8 cellular contexts compared by ENCODE assay signal in the genomic region with DNA sequence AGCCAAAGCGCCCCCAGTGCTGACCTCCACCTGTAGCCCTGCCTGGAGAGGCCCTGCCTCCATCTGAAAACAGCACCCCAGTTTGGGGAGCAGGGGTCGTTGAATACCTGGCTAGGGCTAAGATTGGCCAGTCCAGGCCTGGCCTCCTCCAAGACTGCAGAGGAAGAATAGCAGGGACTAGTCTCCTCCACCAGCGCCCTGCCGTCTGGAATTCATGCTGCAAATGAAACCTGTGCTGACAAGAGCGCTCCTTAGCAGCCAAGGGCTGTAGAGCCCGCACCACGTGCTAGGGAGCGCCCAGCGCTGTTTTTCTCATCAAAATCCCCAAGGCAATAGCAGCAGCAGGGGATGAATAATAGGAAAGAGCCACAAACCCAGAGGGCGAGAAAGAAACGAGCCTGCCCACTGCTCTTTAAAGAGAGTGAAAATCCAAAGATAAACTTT. TPM values are rescaled to one million over a fixed set of nuclear protein-coding genes. Genes with fewer than 3 reads are reported as not detected.
DNase-seq lines count a peak whose midpoint lies in the region; ATAC-seq and TF ChIP-seq lines count a peak whose summit lies in the region.

No MANE protein-coding gene starts in this region.

- no peak for ATAC-seq in HG03442 (IDR thresholded peaks at IDR 0.05; ENCODE audit: unreplicated experiment)
- no peak for ATAC-seq in GM19328 (IDR thresholded peaks at IDR 0.05; ENCODE audit: unreplicated experiment)

- no peak for TF ChIP-seq EP300 in Ishikawa (IDR thresholded peaks at IDR 0.05; ENCODE audit: borderline replicate concordance)

- peak overlapping the region; percentile 76 for H3K4me3 ChIP-seq in skeletal muscle satellite cell (ENCODE audit: low read length)

- no peaks in the 10 kb centered on the region for H3K36me3 ChIP-seq in skeletal muscle satellite cell (ENCODE audit: insufficient read depth, low read length)

- H3K4me1 ChIP-seq in skeletal muscle satellite cell (ENCODE audit: control insufficient read depth, insufficient read depth, low read length) = peaks cover 25% of the 10 kb centered on the region

- peaks cover 93% of the 10 kb centered on the region for H3K27me3 ChIP-seq in skeletal muscle satellite cell (ENCODE audit: control insufficient read depth, insufficient read depth, low read length)

- no peaks in the 10 kb centered on the region for H3K9me3 ChIP-seq in skeletal muscle satellite cell (replicated peaks; ENCODE audit: low read length)

- H3K27ac Mint-ChIP-seq in activated T-helper 2 cell treated with anti-CD3 and anti-CD28 coated beads, Interferon-gamma antibody, Interleukin-2, Interleukin-4, amounts not matched to agents 10 μg/mL and 5 μg/mL and 100 μg/mL, durations not matched to agents 14 hours and 24 hours and 36 hours = no peak overlapping the region

- no peak for TF ChIP-seq RAD21 in Ishikawa (IDR thresholded peaks at IDR 0.05; ENCODE audit: low read depth)

- DNase-seq in COLO668 (lab: John Stamatoyannopoulos, UW; ENCODE audit: unreplicated experiment) (peak; percentile 12), hepatic stellate cell (ENCODE audit: low spot score) (peak; percentile 82), cerebellum (ENCODE audit: low spot score) (no peak)
- no peak for DNase-seq in activated T-helper 2 cell treated with anti-CD3 and anti-CD28 coated beads, Interferon-gamma antibody, Interleukin-2, Interleukin-4, amounts not matched to agents 10 μg/mL and 5 μg/mL and 100 μg/mL, durations not matched to agents 14 hours and 24 hours and 36 hours (ENCODE audit: low spot score)

- no peaks in the 10 kb centered on the region for H3K9me3 Mint-ChIP-seq in activated T-helper 2 cell treated with anti-CD3 and anti-CD28 coated beads, Interferon-gamma antibody, Interleukin-2, Interleukin-4, amounts not matched to agents 10 μg/mL and 5 μg/mL and 100 μg/mL, durations not matched to agents 14 hours and 24 hours and 36 hours

- no peaks in the 10 kb centered on the region for H3K36me3 Mint-ChIP-seq in activated T-helper 2 cell treated with anti-CD3 and anti-CD28 coated beads, Interferon-gamma antibody, Interleukin-2, Interleukin-4, amounts not matched to agents 10 μg/mL and 5 μg/mL and 100 μg/mL, durations not matched to agents 14 hours and 24 hours and 36 hours (ENCODE audit: low read depth)

- H3K9ac ChIP-seq in skeletal muscle satellite cell (ENCODE audit: low read depth, low read length) = peak overlapping the region; percentile 15

- peak overlapping the region; percentile 71 for H3K4me3 Mint-ChIP-seq in activated T-helper 2 cell treated with anti-CD3 and anti-CD28 coated beads, Interferon-gamma antibody, Interleukin-2, Interleukin-4, amounts not matched to agents 10 μg/mL and 5 μg/mL and 100 μg/mL, durations not matched to agents 14 hours and 24 hours and 36 hours (ENCODE audit: low read depth)

- H3K4me2 ChIP-seq in skeletal muscle satellite cell (ENCODE audit: low read length) = peak overlapping the region; percentile 98

- peaks cover 25% of the 10 kb centered on the region for H3K4me1 Mint-ChIP-seq in activated T-helper 2 cell treated with anti-CD3 and anti-CD28 coated beads, Interferon-gamma antibody, Interleukin-2, Interleukin-4, amounts not matched to agents 10 μg/mL and 5 μg/mL and 100 μg/mL, durations not matched to agents 14 hours and 24 hours and 36 hours (ENCODE audit: low read depth)

- H3K27me3 Mint-ChIP-seq in activated T-helper 2 cell treated with anti-CD3 and anti-CD28 coated beads, Interferon-gamma antibody, Interleukin-2, Interleukin-4, amounts not matched to agents 10 μg/mL and 5 μg/mL and 100 μg/mL, durations not matched to agents 14 hours and 24 hours and 36 hours (ENCODE audit: low read depth) = peaks cover 81% of the 10 kb centered on the region

- intact Hi-C loops in activated T-helper 2 cell treated with anti-CD3 and anti-CD28 coated beads, Interferon-gamma antibody, Interleukin-2, Interleukin-4, amounts not matched to agents 10 μg/mL and 5 μg/mL and 100 μg/mL, durations not matched to agents 14 hours and 24 hours and 36 hours (cut with micrococcal nuclease) = loop anchor here (10.0 kb wide), 1 partner anchor 984 kb away; no protein-coding TSS in a partner anchor

TF ChIP-seq in Ishikawa, 13 proteins besides CTCF, POLR2A, EP300 and RAD21:
- TF ChIP-seq TAF1 (IDR thresholded peaks at IDR 0.05; ENCODE audit: low read depth) = no peak
- TF ChIP-seq, protein P1, sequence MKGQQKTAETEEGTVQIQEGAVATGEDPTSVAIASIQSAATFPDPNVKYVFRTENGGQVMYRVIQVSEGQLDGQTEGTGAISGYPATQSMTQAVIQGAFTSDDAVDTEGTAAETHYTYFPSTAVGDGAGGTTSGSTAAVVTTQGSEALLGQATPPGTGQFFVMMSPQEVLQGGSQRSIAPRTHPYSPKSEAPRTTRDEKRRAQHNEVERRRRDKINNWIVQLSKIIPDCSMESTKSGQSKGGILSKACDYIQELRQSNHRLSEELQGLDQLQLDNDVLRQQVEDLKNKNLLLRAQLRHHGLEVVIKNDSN (IDR thresholded peaks at IDR 0.05) = no peak
- TF ChIP-seq TCF12 (IDR thresholded peaks at IDR 0.05; ENCODE audit: low read depth) = no peak
- TF ChIP-seq, protein P2, sequence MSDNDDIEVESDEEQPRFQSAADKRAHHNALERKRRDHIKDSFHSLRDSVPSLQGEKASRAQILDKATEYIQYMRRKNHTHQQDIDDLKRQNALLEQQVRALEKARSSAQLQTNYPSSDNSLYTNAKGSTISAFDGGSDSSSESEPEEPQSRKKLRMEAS (IDR thresholded peaks at IDR 0.05) = 0 out of 2 replicates have a peak, but pooled peaks have one; percentile 38

RNA-seq across cellular contexts. Expression of gene COL2A1, which starts 3.4 kb away (rescaled TPM):
- 0.14 and 0.27 TPM in 2 replicates for total RNA-seq in activated T-helper 2 cell treated with anti-CD3 and anti-CD28 coated beads, Interferon-gamma antibody, Interleukin-2, Interleukin-4, amounts not matched to agents 10 μg/mL and 5 μg/mL and 100 μg/mL, durations not matched to agents 14 hours and 24 hours and 36 hours
- total RNA-seq in skeletal muscle satellite cell (2012; rRNA removed) = 0.51 TPM in 1 of 2 replicates, not detected in the other
- 11.7 TPM for total RNA-seq in cerebellum

RNA-seq across cellular contexts. Expression of gene TMEM106C, which starts 37.5 kb away (rescaled TPM):
- total RNA-seq in activated T-helper 2 cell treated with anti-CD3 and anti-CD28 coated beads, Interferon-gamma antibody, Interleukin-2, Interleukin-4, amounts not matched to agents 10 μg/mL and 5 μg/mL and 100 μg/mL, durations not matched to agents 14 hours and 24 hours and 36 hours = 168 and 169 TPM in 2 replicates
- total RNA-seq in skeletal muscle satellite cell (2012; rRNA removed) = 27.6 and 38.4 TPM in 2 replicates
- total RNA-seq in cerebellum = 87.2 TPM

Comparison
In these comparisons a context has a peak if more than half of its experiments do, and no peak if none do; other contexts are left out.
1. DNase-seq: peak in COLO668 (single experiment) and hepatic stellate cell (single experiment); none in activated T-helper 2 cell treated with anti-CD3 and anti-CD28 coated beads, Interferon-gamma antibody, Interleukin-2, Interleukin-4, amounts not matched to agents 10 μg/mL and 5 μg/mL and 100 μg/mL, durations not matched to agents 14 hours and 24 hours and 36 hours (single experiment) and cerebellum (single experiment).